ENCODE assay signal across 20 cellular contexts in the genomic region with DNA sequence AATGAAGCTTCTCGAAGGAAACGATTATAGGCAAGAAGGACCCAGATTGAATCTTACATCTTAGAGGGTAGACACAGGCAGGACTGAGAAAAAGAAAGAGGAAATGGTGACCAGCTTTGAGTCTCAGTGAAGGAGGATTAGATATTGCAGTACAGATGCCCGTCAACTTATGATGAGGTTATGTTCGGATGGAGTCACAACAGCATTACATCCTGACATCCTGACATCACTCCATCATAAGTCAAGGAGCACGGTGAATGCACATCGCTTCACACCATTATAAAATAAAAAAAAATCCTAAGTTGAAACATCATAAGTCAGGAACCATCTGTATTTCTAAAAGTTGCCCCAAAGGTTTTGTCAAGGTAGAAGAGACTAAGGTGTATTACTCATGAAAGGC.
"Had no signal": no experiment of that assay in that cellular context is flagged by ENCODE, and none has a peak within 500 bp of the region (broad histone marks: within the 10 kb centered on the region; RNA-seq: fewer than 3 reads in every experiment).

No MANE protein-coding gene starts in this region.

- H3K4me1 ChIP-seq: esophagus squamous epithelium, gastrocnemius medialis, left lung, lower lobe of right lung had no signal

- H3K36me3 Mint-ChIP-seq: mesothelial cell of epicardium had no signal

- H3K27ac Mint-ChIP-seq: mesothelial cell of epicardium had no signal

- DNase-seq: dermis blood vessel endothelial cell; dorsolateral prefrontal cortex; effector CD4-positive, alpha-beta T cell; effector memory CD4-positive, alpha-beta T cell; esophagus squamous epithelium; foreskin fibroblast; foreskin melanocyte; gastrocnemius medialis; glutamatergic neuron; head of caudate nucleus; heart right ventricle; hippocampal formation; left cardiac atrium; left lung; left ventricle myocardium superior; lower lobe of right lung; mesenchymal stem cell; mucosa of descending colon had no signal

- H3K36me3 ChIP-seq: esophagus squamous epithelium, gastrocnemius medialis, heart right ventricle, left lung, lower lobe of right lung had no signal

- H3K27ac ChIP-seq: coronary artery, dorsolateral prefrontal cortex, esophagus squamous epithelium, gastrocnemius medialis, heart right ventricle, left lung, lower lobe of right lung had no signal

- H3K9me3 Mint-ChIP-seq: mesothelial cell of epicardium had no signal

- H3K4me3 ChIP-seq: coronary artery, dorsolateral prefrontal cortex, esophagus squamous epithelium, gastrocnemius medialis, heart right ventricle, left lung, lower lobe of right lung, mucosa of descending colon had no signal

- H3K9me3 ChIP-seq: esophagus squamous epithelium, gastrocnemius medialis, heart right ventricle, left lung, lower lobe of right lung, mucosa of descending colon had no signal

- H3K27me3 ChIP-seq: dorsolateral prefrontal cortex, gastrocnemius medialis, heart right ventricle, left lung had no signal

- H3K4me3 Mint-ChIP-seq: mesothelial cell of epicardium had no signal
